ENCODE assay signal across 8 cellular contexts in genomic region chr11:119381186-119381988, GRCh38. TPM values are rescaled to one million over a fixed set of nuclear protein-coding genes. Genes with fewer than 3 reads are reported as not detected.
DNase-seq lines count a peak whose midpoint lies in the region; ATAC-seq and TF ChIP-seq lines count a peak whose summit lies in the region.

Gene USP2, minus strand, starts transcription at chr11:119381690. Its CDS starts 8,210 bp downstream, at chr11:119373480.

- DNase-seq in DMS153 (lab: John Stamatoyannopoulos, UW), result peak; percentile 88
- DNase-seq in Jurkat, Clone E6-1 (ENCODE audit: low read depth, low spot score), result peak; percentile 89
- DNase-seq in OCI-M2 (lab: John Stamatoyannopoulos, UW; ENCODE audit: unreplicated experiment), result peak; percentile 80
- peak; percentile 100 for DNase-seq in activated T-cell treated with anti-CD3 and anti-CD28 coated beads, Interleukin-2, amount 50 U/mL, for 1 hour
- peak; percentile 86 for DNase-seq in epithelial cell of proximal tubule (ENCODE audit: low read depth)
- peak; percentile 95 to 99 (median 98) for DNase-seq in mucosa of descending colon
- peak; percentile 95 to 96 for DNase-seq in stimulated activated CD8-positive, alpha-beta memory T cell treated with anti-CD3 and anti-CD28 coated beads, Interleukin-2, amount 100 ng/mL, for 48 hours (ENCODE audit: low read depth in 2 of 2)

- H3K9me3 ChIP-seq in mucosa of descending colon, result no peaks in the 10 kb centered on the region

- TF ChIP-seq CTCF in epithelial cell of proximal tubule (conservative IDR thresholded peaks at IDR 0.05; ENCODE audit: low read depth, low read length) (peak; percentile 75), mucosa of descending colon (IDR thresholded peaks at IDR 0.05) (peak; percentile 92)

- intact Hi-C loops in mucosa of descending colon (cut with DNase I, micrococcal nuclease), result no loop called here

- peaks cover 7% of the 10 kb centered on the region for H3K4me1 ChIP-seq in mucosa of descending colon (ENCODE audit: low read depth)

- H3K36me3 ChIP-seq in mucosa of descending colon (ENCODE audit: low read depth), result no peaks in the 10 kb centered on the region

- H3K4me3 ChIP-seq in Jurkat, Clone E6-1 (ENCODE audit: low read length), result peak within 1 kb of the TSS; percentile 75
- H3K4me3 ChIP-seq in epithelial cell of proximal tubule (ENCODE audit: low read depth, low read length) (peak within 1 kb of the TSS; percentile 74), mucosa of descending colon (peak within 1 kb of the TSS; percentile 9)

- ATAC-seq in GM21717 (IDR thresholded peaks at IDR 0.05; ENCODE audit: unreplicated experiment) (peak; percentile 97), mucosa of descending colon (peak; percentile 99)

RNA-seq across cellular contexts. Expression of gene USP2, which starts in this region (rescaled TPM):
- 8.1 TPM for polyA plus RNA-seq in Jurkat, Clone E6-1 (2012; ENCODE audit: insufficient read depth, insufficient read length)
- total RNA-seq in epithelial cell of proximal tubule, result 0.63 and 1.1 TPM in 2 replicates
- 10 to 100 TPM; 16.9 to 84.3 (median 26.7) TPM for total RNA-seq in mucosa of descending colon

Comparison
In these comparisons a context has a peak if more than half of its experiments do, and no peak if none do; other contexts are left out.
1. Peak in every context shown above with its lines: DNase-seq, ATAC-seq and H3K4me3 ChIP-seq.
2. H3K4me3 ChIP-seq: peak in every context shown above with its lines; median percentile 75 in Jurkat, Clone E6-1; 74 in epithelial cell of proximal tubule; 9 in mucosa of descending colon.